Comparison of ENCODE assay signal across 1 cellular context in genomic region chr19:31613683-31614219, GRCh38.
TF ChIP-seq lines count a peak whose summit lies in the region.

No MANE protein-coding gene starts in this region.

TF ChIP-seq in WTC11, 78 proteins besides CTCF, POLR2A, EP300 and RAD21 (continued from another document):
- TF ChIP-seq ZNF532 (CRISPR knock-in tag; IDR thresholded peaks at IDR 0.05; ENCODE audit: borderline replicate concordance) = no peak
- no peak for TF ChIP-seq ATF1 (CRISPR knock-in tag; IDR thresholded peaks at IDR 0.05)
- no peak for TF ChIP-seq MLX (CRISPR knock-in tag; IDR thresholded peaks at IDR 0.05)
- no peak for TF ChIP-seq NFE2L1 (CRISPR knock-in tag; IDR thresholded peaks at IDR 0.05)
- no peak for TF ChIP-seq GABPB1 (CRISPR knock-in tag; IDR thresholded peaks at IDR 0.05)
